17 cellular contexts compared by ENCODE assay signal in genomic region chr5:116563909-116564308, GRCh38. TPM values are rescaled to one million over a fixed set of nuclear protein-coding genes. Genes with fewer than 3 reads are reported as not detected.
"Had no signal": no experiment of that assay in that cellular context is flagged by ENCODE, and none has a peak within 500 bp of the region (broad histone marks: within the 10 kb centered on the region; RNA-seq: fewer than 3 reads in every experiment).

No MANE protein-coding gene starts in this region.

- H3K4me1 ChIP-seq: ascending aorta, breast epithelium, right lobe of liver had no signal

- H3K27ac ChIP-seq: ascending aorta, breast epithelium, esophagus muscularis mucosa, right lobe of liver, WERI-Rb-1 had no signal

- H3K4me3 Mint-ChIP-seq: activated T-cell treated with anti-CD3 and anti-CD28 coated beads, Interleukin-2, amount 50 U/mL, for 72 hours; nephron progenitor cell; stimulated activated memory B cell treated with anti-CD40 and anti-IgM and Interleukin-4, amounts not matched to agents 10 μg/mL and 1 μg/mL and 100 μg/mL, for 72 hours had no signal

- H3K9me3 ChIP-seq: ascending aorta, breast epithelium, esophagus muscularis mucosa, right lobe of liver had no signal

- H3K36me3 Mint-ChIP-seq: stimulated activated memory B cell treated with anti-CD40 and anti-IgM and Interleukin-4, amounts not matched to agents 10 μg/mL and 1 μg/mL and 100 μg/mL, for 72 hours had no signal

- H3K4me3 ChIP-seq: ascending aorta, breast epithelium, esophagus muscularis mucosa, right lobe of liver had no signal

- DNase-seq: activated CD4-positive, alpha-beta T cell treated with anti-CD3 and anti-CD28 coated beads, Interleukin-2, amount 50 U/mL, for 4 hours; activated effector memory CD4-positive, alpha-beta T cell treated with anti-CD3 and anti-CD28 coated beads, Interleukin-2, amount 50 U/mL, for 16 hours; activated naive CD4-positive, alpha-beta T cell treated with anti-CD3 and anti-CD28 coated beads, Interleukin-2, amount 50 U/mL, for 16 hours; activated T-cell treated with anti-CD3 and anti-CD28 coated beads, Interleukin-2, amount 50 U/mL, for 72 hours; cerebellar nuclear complex; effector CD4-positive, alpha-beta T cell; nephron progenitor cell; right lobe of liver; stimulated activated CD4-positive, alpha-beta T cell treated with anti-CD3 and anti-CD28 coated beads, Interleukin-4, amount 100 ng/mL, for 4 hours; SW 1271; WERI-Rb-1 had no signal

- H3K9me3 Mint-ChIP-seq: activated T-cell treated with anti-CD3 and anti-CD28 coated beads, Interleukin-2, amount 50 U/mL, for 72 hours; stimulated activated memory B cell treated with anti-CD40 and anti-IgM and Interleukin-4, amounts not matched to agents 10 μg/mL and 1 μg/mL and 100 μg/mL, for 72 hours had no signal

- H3K27ac Mint-ChIP-seq: activated T-cell treated with anti-CD3 and anti-CD28 coated beads, Interleukin-2, amount 50 U/mL, for 72 hours; nephron progenitor cell; stimulated activated memory B cell treated with anti-CD40 and anti-IgM and Interleukin-4, amounts not matched to agents 10 μg/mL and 1 μg/mL and 100 μg/mL, for 72 hours had no signal

- H3K36me3 ChIP-seq: ascending aorta, breast epithelium, esophagus muscularis mucosa, right lobe of liver, WERI-Rb-1 had no signal

- H3K27me3 ChIP-seq: ascending aorta, breast epithelium, right lobe of liver had no signal

RNA-seq across cellular contexts. Expression of gene SEMA6A, which starts 10.7 kb away (rescaled TPM):
- total RNA-seq: activated CD8-positive, alpha-beta memory T cell treated with anti-CD3 and anti-CD28 coated beads for 36 hours; T-helper 2 cell treated with Interferon-gamma antibody and Interleukin-4, amounts not matched to agents 100 ng/mL and 5 ng/mL, for 36 hours had no signal
